ENCODE assay signal across 8 cellular contexts in the genomic region with DNA sequence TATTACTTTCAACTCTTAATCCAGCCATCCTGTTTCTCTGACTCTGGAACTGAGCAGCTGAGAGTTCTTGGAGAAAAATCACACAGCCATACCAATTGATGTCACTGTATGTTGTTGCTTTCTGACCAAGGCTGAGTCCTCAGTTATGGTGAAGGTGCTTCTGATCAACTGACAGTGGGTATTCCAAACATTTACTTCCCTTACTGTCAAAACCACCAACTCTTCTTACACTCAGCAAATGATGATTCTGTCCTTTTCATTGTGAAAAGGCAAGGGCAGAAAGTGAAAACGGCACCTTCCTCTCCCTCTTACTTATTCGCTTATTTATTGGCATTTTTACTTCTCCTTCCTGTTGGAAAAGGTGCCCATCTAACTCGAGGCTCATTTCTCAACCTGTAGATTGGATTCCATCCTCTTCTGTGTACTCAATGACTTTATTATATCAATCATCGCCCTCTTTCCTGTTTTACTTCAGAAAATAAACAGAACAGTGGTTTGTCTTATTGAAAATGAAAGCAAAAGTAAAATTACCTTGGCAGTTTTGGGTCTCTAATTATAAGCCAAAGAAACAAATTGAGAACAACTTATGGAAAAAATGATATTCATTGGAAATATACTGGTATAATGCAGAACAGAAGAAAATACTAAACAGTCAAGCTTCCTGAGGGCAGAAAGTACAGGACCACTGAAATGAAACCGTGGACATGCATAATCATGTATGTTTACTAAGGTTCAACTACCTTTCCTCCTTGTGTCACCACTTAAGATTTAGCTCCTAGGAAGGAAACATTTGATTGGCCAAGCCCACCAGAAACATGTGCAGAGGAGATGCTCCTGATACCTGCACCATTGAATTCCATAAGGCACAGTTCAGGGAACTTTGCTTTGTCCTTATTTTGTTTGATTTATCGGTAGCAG.
DNase-seq lines count a peak whose midpoint lies in the region; ATAC-seq, FAIRE-seq and TF ChIP-seq lines count a peak whose summit lies in the region.

No MANE protein-coding gene starts in this region.

- H2AFZ ChIP-seq in GM23248, result peak overlapping the region; percentile 79

- H3K4me3 ChIP-seq in AG04450 (ENCODE audit: low read depth, low read length), result peak overlapping the region; percentile 29
- H3K4me3 ChIP-seq in GM23248, result peak overlapping the region; percentile 46
- H3K4me3 ChIP-seq in RWPE2 (ENCODE audit: severe bottlenecking), result peak overlapping the region; percentile 16
- no peak overlapping the region for H3K4me3 ChIP-seq in fibroblast of mammary gland (ENCODE audit: control insufficient read depth, low read depth, low read length)
- H3K4me3 ChIP-seq in small intestine (ENCODE audit: low read depth in 1 of 2, low read length in 2 of 2), result peak overlapping the region; percentile 37 to 44

- H4K20me1 ChIP-seq in GM23248 (ENCODE audit: insufficient read depth), result no peaks in the 10 kb centered on the region

- H3K9me2 ChIP-seq in GM23248 (ENCODE audit: insufficient read depth), result no peaks in the 10 kb centered on the region

- 65 to 68% methylated on average over 6 of the region's 6 CpGs for WGBS in GM23248 (ENCODE audit: low coverage in 1 of 2, low lambda C conversion rate in 2 of 2, missing lambda C conversion rate in 2 of 2), 2 experiments
- WGBS in small intestine, 3 donors, result 7 to 21% (median 10%) methylated on average over 6 of the region's 6 CpGs

- no peak for TF ChIP-seq CTCF in AG04450 (IDR thresholded peaks at IDR 0.05; ENCODE audit: low read depth, low read length)
- TF ChIP-seq CTCF in RWPE2 (IDR thresholded peaks at IDR 0.05; ENCODE audit: poor library complexity, severe bottlenecking), result no peak
- no peak for TF ChIP-seq CTCF in fibroblast of mammary gland (conservative IDR thresholded peaks at IDR 0.05; ENCODE audit: control insufficient read depth, insufficient read depth, low read depth, low read length)
- TF ChIP-seq CTCF in GM13977 (IDR thresholded peaks at IDR 0.05; ENCODE audit: extremely low read depth, insufficient read depth, missing control alignments), result no peak

- CTCF ChIA-PET in AG04450 (lab: Charles Lee), result interaction anchor here (0.5 to 3.0 kb wide), 19 partner anchors 11 to 144 kb away, joined by 3 to 42 read pairs (median 7); no protein-coding TSS in a partner anchor

- POLR2A ChIA-PET in AG04450 (lab: Yijun Ruan, JAX), result no interaction called here

- no peak overlapping the region for H3K27ac ChIP-seq in AG04450 (ENCODE audit: low read depth, low read length)
- H3K27ac ChIP-seq in GM23248, result no peak overlapping the region
- H3K27ac ChIP-seq in RWPE2 (ENCODE audit: poor library complexity, severe bottlenecking), result no peak overlapping the region
- H3K27ac ChIP-seq in small intestine (ENCODE audit: low read depth in 1 of 2, low read length in 1 of 2), result peak overlapping the region; percentile 88 to 90

- peak overlapping the region; percentile 23 for H3K9ac ChIP-seq in GM23248

- DNase-seq in AG04450 (ENCODE audit: low read depth, low spot score), result no peak
- peak; percentile 9 for DNase-seq in GM23248
- DNase-seq in RWPE2 (ENCODE audit: low spot score), result no peak
- peak; percentile 10 for DNase-seq in fibroblast of mammary gland (ENCODE audit: low read depth)
- DNase-seq in small intestine, result peak; percentile 54
- no peak for DNase-seq in COLO829 (ENCODE audit: low spot score)
- no peak for DNase-seq in GM13977 (ENCODE audit: low spot score)

- peak; percentile 42 for ATAC-seq in RWPE2 (ENCODE audit: low read depth)
- ATAC-seq in GM21447 (IDR thresholded peaks at IDR 0.05; ENCODE audit: unreplicated experiment), result no peak

- H3K4me1 ChIP-seq in GM23248 (ENCODE audit: insufficient read depth) (no peaks in the 10 kb centered on the region), RWPE2 (ENCODE audit: insufficient read depth, poor library complexity, severe bottlenecking) (peaks cover 16% of the 10 kb centered on the region), small intestine (ENCODE audit: control insufficient read depth in 2 of 2, insufficient read depth in 1 of 2, low read depth in 1 of 2, low read length in 1 of 2) (peaks cover 0 to 7% of the 10 kb centered on the region in 2 donors)

- peaks cover 6% of the 10 kb centered on the region; the same call in 1 of the 2 replicates for H3F3A ChIP-seq in GM23248 (ENCODE audit: insufficient read depth)

- H3K79me2 ChIP-seq in GM23248 (ENCODE audit: insufficient read depth), result no peaks in the 10 kb centered on the region

- H3K9me3 ChIP-seq in AG04450 (ENCODE audit: control insufficient read depth, insufficient read depth, low read length), result no peaks in the 10 kb centered on the region
- no peaks in the 10 kb centered on the region for H3K9me3 ChIP-seq in GM23248 (ENCODE audit: low read depth)
- H3K9me3 ChIP-seq in RWPE2 (ENCODE audit: severe bottlenecking), result no peaks in the 10 kb centered on the region
- H3K9me3 ChIP-seq in small intestine (ENCODE audit: control insufficient read depth, low read depth), result no peaks in the 10 kb centered on the region

- no peaks in the 10 kb centered on the region for H3K36me3 ChIP-seq in GM23248 (ENCODE audit: low read depth)
- no peaks in the 10 kb centered on the region for H3K36me3 ChIP-seq in RWPE2 (ENCODE audit: low read depth)
- no peaks in the 10 kb centered on the region for H3K36me3 ChIP-seq in small intestine (ENCODE audit: control insufficient read depth in 2 of 2, insufficient read depth in 2 of 2, low read length in 2 of 2)

- H3K4me2 ChIP-seq in GM23248 (ENCODE audit: unreplicated experiment), result peak overlapping the region; percentile 62

- no peak for FAIRE-seq in small intestine (lab: Jason Lieb, UNC)

- H3K27me3 ChIP-seq in AG04450 (ENCODE audit: control insufficient read depth, insufficient read depth, low read length) (no peaks in the 10 kb centered on the region), GM23248 (replicated peaks; ENCODE audit: insufficient read depth) (no peaks in the 10 kb centered on the region), RWPE2 (ENCODE audit: insufficient read depth, poor library complexity, severe bottlenecking) (no peaks in the 10 kb centered on the region), small intestine (ENCODE audit: control insufficient read depth in 2 of 2, insufficient read depth in 2 of 2, low read length in 2 of 2) (no peaks in the 10 kb centered on the region)

- in situ Hi-C loops in GM23248 (cut with MboI), result loop anchor here (5.0 kb wide), 1 partner anchor 126 kb away; no protein-coding TSS in a partner anchor
- in situ Hi-C loops in GM13977 (cut with MboI; ENCODE audit: low pct_unique_long_range_greater_than_20kb, low sequenced_read_pairs, unreplicated experiment), result loop anchor here (5.0 to 25.0 kb wide), 2 partner anchors 121 to 1821 kb away; no protein-coding TSS in a partner anchor

Comparison
In these comparisons a context has a peak if more than half of its experiments do, and no peak if none do; other contexts are left out.
1. DNase-seq: peak in GM23248 (single experiment), fibroblast of mammary gland (single experiment) and small intestine (single experiment); none in AG04450 (single experiment), RWPE2 (single experiment), COLO829 (single experiment) and GM13977 (single experiment).
2. H3K27ac ChIP-seq: peak in small intestine (2 of 2); none in AG04450 (single experiment), GM23248 (single experiment) and RWPE2 (single experiment).